Comparison of ENCODE assay signal across 8 cellular contexts in genomic region chr7:121023683-121024507, GRCh38. TPM values are rescaled to one million over a fixed set of nuclear protein-coding genes. Genes with fewer than 3 reads are reported as not detected.
A peak's percentile ranks its signal among the peaks of the same experiment; 100 is the strongest.
DNase-seq lines count a peak whose midpoint lies in the region; TF ChIP-seq lines count a peak whose summit lies in the region.

No MANE protein-coding gene starts in this region.

- TF ChIP-seq POLR2A in vagina (IDR thresholded peaks at IDR 0.05) = no peak

- no peak overlapping the region for H3K9ac ChIP-seq in muscle layer of colon (ENCODE audit: low read length)

- no peak for TF ChIP-seq CTCF in coronary artery (IDR thresholded peaks at IDR 0.05)
- no peak for TF ChIP-seq CTCF in vagina (IDR thresholded peaks at IDR 0.05)

- intact Hi-C loops in vagina (cut with DNase I) = no loop called here

- H3K27me3 ChIP-seq in muscle layer of colon (ENCODE audit: control insufficient read depth in 1 of 2, insufficient read depth in 2 of 2, low read length in 2 of 2) (no peaks in the 10 kb centered on the region), vagina (no peaks in the 10 kb centered on the region)

- H3K4me3 ChIP-seq in coronary artery = peak overlapping the region; percentile 12
- H3K4me3 ChIP-seq in muscle layer of colon (ENCODE audit: low read depth in 1 of 2, low read length in 2 of 2) = no peak overlapping the region
- H3K4me3 ChIP-seq in vagina = peak overlapping the region in 1 of 2 donors; percentile 6

- H3K36me3 ChIP-seq in muscle layer of colon (ENCODE audit: insufficient read depth, low read length) (no peaks in the 10 kb centered on the region), vagina (no peaks in the 10 kb centered on the region)

- H3K4me1 ChIP-seq in muscle layer of colon (ENCODE audit: insufficient read depth, low read length) (peaks cover 61% of the 10 kb centered on the region), vagina (peaks cover 27% of the 10 kb centered on the region)

- in situ Hi-C loops in ACHN (cut with HindIII; ENCODE audit: low pct_ligation_motif_present, low pct_unique_long_range_greater_than_20kb, low sequenced_read_pairs) = no loop called here

- H3K9me3 ChIP-seq in muscle layer of colon (ENCODE audit: low read length) (no peaks in the 10 kb centered on the region), vagina (no peaks in the 10 kb centered on the region)

- DNase-seq in NOMO-1 treated with DMSO at 0.1 percent for 48 hours (lab: John Stamatoyannopoulos, UW; ENCODE audit: unreplicated experiment) (peak; percentile 26), NOMO-1 treated with dmso at 0.1 percent for 144 hours (lab: John Stamatoyannopoulos, UW; ENCODE audit: unreplicated experiment) (no peak), coronary artery (ENCODE audit: low spot score) (no peak), vagina (ENCODE audit: extremely low spot score in 2 of 2) (no peak), NCI-H748 (lab: John Stamatoyannopoulos, UW; ENCODE audit: unreplicated experiment) (no peak), ACHN (no peak), retina (no peak)

- H3K27ac ChIP-seq in coronary artery (peak overlapping the region; percentile 67 to 74), muscle layer of colon (ENCODE audit: low read depth, low read length) (peak overlapping the region; percentile 41), vagina (peak overlapping the region; percentile 62)

RNA-seq across cellular contexts. Expression of gene CPED1, which starts 35.4 kb away (rescaled TPM):
- 27.3 TPM for total RNA-seq in vagina
